In genomic region chr3:133859381-133860245, GRCh38 we compare ENCODE assay signal across 20 cellular contexts. TPM values are rescaled to one million over a fixed set of nuclear protein-coding genes. Genes with fewer than 3 reads are reported as not detected.
"Had no signal": no experiment of that assay in that cellular context is flagged by ENCODE, and none has a peak within 500 bp of the region (broad histone marks: within the 10 kb centered on the region; RNA-seq: fewer than 3 reads in every experiment).

No MANE protein-coding gene starts in this region.

- H3K4me3 ChIP-seq: colonic mucosa, dorsolateral prefrontal cortex, hepatocyte, upper lobe of left lung had no signal

- H3K36me3 ChIP-seq: colonic mucosa, upper lobe of left lung had no signal

- H2AFZ ChIP-seq: hepatocyte had no signal

- H3K4me1 ChIP-seq: colonic mucosa, upper lobe of left lung had no signal

- H3K27me3 ChIP-seq: colonic mucosa, dorsolateral prefrontal cortex, hepatocyte, upper lobe of left lung had no signal

- H3K9me3 ChIP-seq: colonic mucosa, upper lobe of left lung had no signal

- H3K27ac ChIP-seq: colonic mucosa, hepatocyte, upper lobe of left lung had no signal

- H3K4me2 ChIP-seq: hepatocyte had no signal

- DNase-seq: activated B cell treated with CpG ODN at 0.5 μM for 24 hours; activated CD4-positive, alpha-beta T cell treated with anti-CD3 and anti-CD28 coated beads for 36 hours; activated CD4-positive, alpha-beta T cell treated with anti-CD3 and anti-CD28 coated beads, Interleukin-2, amount 50 U/mL, for 4 hours; activated CD8-positive, alpha-beta memory T cell treated with anti-CD3 and anti-CD28 coated beads for 24 hours; activated CD8-positive, alpha-beta memory T cell treated with anti-CD3 and anti-CD28 coated beads, Interleukin-2, amount 50 U/mL, for 4 hours; activated T-cell treated with anti-CD3 and anti-CD28 coated beads, Interleukin-2, amount 50 U/mL, for 24 hours; colonic mucosa; dorsolateral prefrontal cortex; effector memory CD8-positive, alpha-beta T cell; foreskin melanocyte; immature natural killer cell; kidney glomerular epithelial cell; mesenchymal stem cell; naive B cell; nucleus accumbens; stimulated activated CD4-positive, alpha-beta T cell treated with anti-CD3 and anti-CD28 coated beads, Interleukin-2, amount 100 ng/mL, for 48 hours; stimulated activated naive CD4-positive, alpha-beta T cell; T1000; upper lobe of left lung had no signal

- H3K79me2 ChIP-seq: hepatocyte had no signal

RNA-seq across cellular contexts. Expression of gene RAB6B, which starts 36.1 kb away (rescaled TPM):
- total RNA-seq: activated B cell treated with CpG ODN at 0.5 μM for 24 hours had no signal
